In genomic region chr12:127233016-127233415, GRCh38 we compare ENCODE assay signal across 24 cellular contexts.
"Had no signal": no experiment of that assay in that cellular context is flagged by ENCODE, and none has a peak within 500 bp of the region (broad histone marks: within the 10 kb centered on the region; RNA-seq: fewer than 3 reads in every experiment).

No MANE protein-coding gene starts in this region.

- H3K36me3 Mint-ChIP-seq: immature natural killer cell; mesothelial cell of epicardium; naive B cell; naive thymus-derived CD8-positive, alpha-beta T cell had no signal

- H3K4me1 Mint-ChIP-seq: endodermal cell; immature natural killer cell; mesothelial cell of epicardium; naive B cell; naive thymus-derived CD8-positive, alpha-beta T cell had no signal

- H3K27me3 ChIP-seq: esophagus muscularis mucosa, hepatocyte, left lung had no signal

- H2AFZ ChIP-seq: hepatocyte had no signal

- DNase-seq: effector CD8-positive, alpha-beta T cell; effector memory CD8-positive, alpha-beta T cell; endodermal cell; foreskin melanocyte; heart left ventricle; hypothalamus; immature natural killer cell; islet precursor cell; left cardiac atrium; left lung; left ventricle myocardium superior; lower lobe of right lung; mesenchymal stem cell; mucosa of descending colon; naive B cell; naive thymus-derived CD8-positive, alpha-beta T cell had no signal

- H3K4me1 ChIP-seq: esophagus muscularis mucosa, gastroesophageal sphincter, heart left ventricle, left lung, lower lobe of right lung had no signal

- H3K4me2 ChIP-seq: hepatocyte had no signal

- ATAC-seq: effector memory CD8-positive, alpha-beta T cell; gastroesophageal sphincter; heart left ventricle; left cardiac atrium; left lung; left ventricle myocardium superior; lower lobe of right lung; mucosa of descending colon; naive thymus-derived CD8-positive, alpha-beta T cell had no signal

- H3K36me3 ChIP-seq: esophagus muscularis mucosa, gastroesophageal sphincter, heart left ventricle, left lung, lower lobe of right lung had no signal

- H3K27ac Mint-ChIP-seq: dendritic cell treated with granulocyte-macrophage colony-stimulating factor and Interleukin-4, amounts not matched to agents 40 ng/mL and 50 ng/mL, for 4 days; effector memory CD8-positive, alpha-beta T cell; endodermal cell; immature natural killer cell; mesothelial cell of epicardium; naive thymus-derived CD8-positive, alpha-beta T cell had no signal

- H3K27me3 Mint-ChIP-seq: naive B cell had no signal

- H3K4me3 ChIP-seq: coronary artery, esophagus muscularis mucosa, gastroesophageal sphincter, heart left ventricle, hepatocyte, left lung, lower lobe of right lung, mucosa of descending colon had no signal

- H3K4me3 Mint-ChIP-seq: dendritic cell treated with granulocyte-macrophage colony-stimulating factor and Interleukin-4, amounts not matched to agents 40 ng/mL and 50 ng/mL, for 4 days; effector memory CD8-positive, alpha-beta T cell; endodermal cell; immature natural killer cell; mesothelial cell of epicardium; naive B cell; naive thymus-derived CD8-positive, alpha-beta T cell had no signal

- H3K27ac ChIP-seq: coronary artery, esophagus muscularis mucosa, gastroesophageal sphincter, heart left ventricle, hepatocyte, left lung, lower lobe of right lung had no signal

- FAIRE-seq: colon, endometrium had no signal

- H3K9me3 Mint-ChIP-seq: dendritic cell treated with granulocyte-macrophage colony-stimulating factor and Interleukin-4, amounts not matched to agents 40 ng/mL and 50 ng/mL, for 4 days; effector memory CD8-positive, alpha-beta T cell had no signal

- H3K9me3 ChIP-seq: esophagus muscularis mucosa, heart left ventricle, lower lobe of right lung, mucosa of descending colon had no signal

- H3K79me2 ChIP-seq: hepatocyte had no signal
